In genomic region chr3:127590282-127590592, GRCh38 we compare ENCODE assay signal across 8 cellular contexts. TPM values are rescaled to one million over a fixed set of nuclear protein-coding genes. Genes with fewer than 3 reads are reported as not detected.
DNase-seq lines count a peak whose midpoint lies in the region; ATAC-seq and TF ChIP-seq lines count a peak whose summit lies in the region.

No MANE protein-coding gene starts in this region.

- WGBS in esophagus, 2 donors: 0 to 1% methylated on average over 21 to 41 of the region's 41 CpGs
- no CpG with 5 or more reads among the region's 41 CpGs for WGBS in neuronal stem cell (ENCODE audit: extremely low coverage in 2 of 2, insufficient read length in 2 of 2, insufficient replicate concordance in 1 of 2), 2 donors

- peak overlapping the region; percentile 65 for H3K14ac ChIP-seq in neuronal stem cell (ENCODE audit: low read length)

- H3K79me1 ChIP-seq in neuronal stem cell (ENCODE audit: low read depth, low read length): peaks cover 13% of the 10 kb centered on the region

- H2BK12ac ChIP-seq in neuronal stem cell (ENCODE audit: low read length): no peak overlapping the region

- H2BK5ac ChIP-seq in neuronal stem cell (ENCODE audit: low read length): peak overlapping the region; percentile 89

- ATAC-seq in GM18861 (IDR thresholded peaks at IDR 0.05; ENCODE audit: unreplicated experiment): peak; percentile 22
- peak; percentile 30 for ATAC-seq in HG03025 (IDR thresholded peaks at IDR 0.05; ENCODE audit: low FRiP score, unreplicated experiment)

- H3K9me3 ChIP-seq in esophagus (ENCODE audit: control insufficient read depth in 2 of 2, insufficient read depth in 1 of 2, low read depth in 1 of 2, low read length in 1 of 2): no peaks in the 10 kb centered on the region
- no peaks in the 10 kb centered on the region for H3K9me3 ChIP-seq in neuronal stem cell (replicated peaks in 1 of 2; ENCODE audit: control insufficient read depth in 2 of 2, insufficient read depth in 1 of 2, low read depth in 1 of 2, low read length in 2 of 2)

- peak overlapping the region; percentile 93 for H3K9ac ChIP-seq in neuronal stem cell (ENCODE audit: low read depth, low read length, poor library complexity)

- peaks cover 0 to 3% of the 10 kb centered on the region in 2 donors for H3K36me3 ChIP-seq in esophagus (ENCODE audit: control insufficient read depth in 2 of 2, insufficient read depth in 2 of 2, low read length in 1 of 2)
- H3K36me3 ChIP-seq in neuronal stem cell (replicated peaks in 1 of 2; ENCODE audit: control insufficient read depth in 2 of 2, insufficient read depth in 2 of 2, low read length in 2 of 2): peaks cover 0 to 3% of the 10 kb centered on the region in 2 donors

- H3K23ac ChIP-seq in neuronal stem cell (ENCODE audit: low read depth, low read length, poor library complexity): peak overlapping the region; percentile 49

- no peak overlapping the region for H2AK5ac ChIP-seq in neuronal stem cell (ENCODE audit: low read depth, low read length)

- peak overlapping the region; percentile 91 for H2AFZ ChIP-seq in neuronal stem cell (ENCODE audit: low read length)

- H3K4ac ChIP-seq in neuronal stem cell (ENCODE audit: low read length): no peak overlapping the region

- no peak overlapping the region for H2BK120ac ChIP-seq in neuronal stem cell (ENCODE audit: low read depth, low read length)

- peak overlapping the region; percentile 88 for H3K18ac ChIP-seq in neuronal stem cell (ENCODE audit: low read length)

- H4K91ac ChIP-seq in neuronal stem cell (ENCODE audit: low read depth, low read length, poor library complexity): no peak overlapping the region

- TF ChIP-seq CTCF in 22Rv1 (IDR thresholded peaks at IDR 0.05) (no peak), VCaP (conservative IDR thresholded peaks at IDR 0.05) (no peak)

- H3K27ac ChIP-seq in 22Rv1 (peak overlapping the region; percentile 96), VCaP (peak overlapping the region; percentile 92), esophagus (ENCODE audit: low read depth in 2 of 2, low read length in 1 of 2) (peak overlapping the region; percentile 89 to 97), neuronal stem cell (replicated peaks; ENCODE audit: low read length) (peak overlapping the region; percentile 76)

- H3K27me3 ChIP-seq in esophagus (ENCODE audit: control insufficient read depth in 1 of 2, insufficient read depth in 2 of 2, low read length in 2 of 2) (no peaks in the 10 kb centered on the region), neuronal stem cell (ENCODE audit: control insufficient read depth in 3 of 3, insufficient read depth in 3 of 3, low read depth in 1 of 3, low read length in 3 of 3) (no peaks in the 10 kb centered on the region)

- DNase-seq in neuronal stem cell (ENCODE audit: low spot score) (no peak), NCI-H2171 treated with DMSO at 0.1 percent for 48 hours (lab: John Stamatoyannopoulos, UW) (no peak), SHP77 treated with DMSO at 0.1 percent for 48 hours (lab: John Stamatoyannopoulos, UW) (no peak)

- H4K8ac ChIP-seq in neuronal stem cell (ENCODE audit: low read depth, low read length): no peak overlapping the region

- no peak overlapping the region for H2BK15ac ChIP-seq in neuronal stem cell (ENCODE audit: low read length)

- H3K4me3 ChIP-seq in esophagus (ENCODE audit: low read depth in 1 of 2, low read length in 2 of 2) (peak overlapping the region; percentile 89 to 93), neuronal stem cell (ENCODE audit: low read length in 2 of 2) (peak overlapping the region; percentile 89 to 94)

- peak overlapping the region; percentile 79 for H3K4me2 ChIP-seq in neuronal stem cell (ENCODE audit: insufficient read depth, low read length, poor library complexity, severe bottlenecking)

- H3K4me1 ChIP-seq in esophagus (ENCODE audit: control insufficient read depth in 2 of 2, insufficient read depth in 2 of 2, low read length in 1 of 2): peaks cover 27 to 32% of the 10 kb centered on the region in 2 donors
- H3K4me1 ChIP-seq in neuronal stem cell (ENCODE audit: control insufficient read depth in 2 of 2, insufficient read depth in 1 of 2, low read depth in 1 of 2, low read length in 2 of 2): peaks cover 16 to 21% of the 10 kb centered on the region in 2 donors

RNA-seq across cellular contexts. Expression of gene TPRA1, which starts 0.3 kb away (rescaled TPM):
- 10 to 100 TPM; 20.2 to 22.1 TPM for polyA plus RNA-seq in esophagus
- 17.1 TPM for polyA plus RNA-seq in neuronal stem cell (2013, experiment 1 of 2)
- 16.1 TPM for polyA plus RNA-seq in neuronal stem cell (2013, experiment 2 of 2)

RNA-seq across cellular contexts. Expression of gene MCM2, which starts 8.0 kb away (rescaled TPM):
- 10 to 100 TPM in 1 of 2 donors, 1 to 10 TPM in 1; 4.8 to 16.2 TPM for polyA plus RNA-seq in esophagus
- 68.7 TPM for polyA plus RNA-seq in neuronal stem cell (2013, experiment 1 of 2)
- polyA plus RNA-seq in neuronal stem cell (2013, experiment 2 of 2): 67.7 TPM

RNA-seq across cellular contexts. Expression of gene PODXL2, which starts 38.7 kb away (rescaled TPM):
- 1 to 10 TPM; 2.5 to 3.6 TPM for polyA plus RNA-seq in esophagus
- polyA plus RNA-seq in neuronal stem cell (2013, experiment 1 of 2): 26.3 TPM
- polyA plus RNA-seq in neuronal stem cell (2013, experiment 2 of 2): 24.4 TPM
